ENCODE assay signal across 31 cellular contexts in the genomic region with DNA sequence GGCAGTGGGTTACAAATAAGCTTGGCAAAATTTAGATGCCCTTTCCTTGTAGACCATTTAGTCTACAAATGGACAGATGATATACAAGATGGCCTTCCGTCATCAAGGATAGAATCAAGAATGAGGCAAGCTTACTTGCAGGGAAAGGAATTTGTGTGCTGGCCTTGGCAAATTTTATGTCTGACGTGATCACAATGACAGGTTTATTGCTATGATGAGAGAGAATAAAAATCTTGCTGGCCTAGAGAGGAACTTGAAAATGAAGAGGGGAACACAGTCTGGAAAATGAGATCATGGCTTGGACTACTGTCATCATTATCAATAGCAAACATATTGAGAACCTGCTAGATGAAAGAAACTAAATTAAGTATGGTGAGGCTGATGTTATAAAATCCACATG.
"Had no signal": no experiment of that assay in that cellular context is flagged by ENCODE, and none has a peak within 500 bp of the region (broad histone marks: within the 10 kb centered on the region; RNA-seq: fewer than 3 reads in every experiment).

No MANE protein-coding gene starts in this region.

- H3K36me3 ChIP-seq: MG63, Peyer's patch, SJSA1 had no signal

- H3K27ac Mint-ChIP-seq: activated B cell treated with CpG ODN at 0.5 μM for 24 hours; activated CD4-positive, alpha-beta T cell treated with anti-CD3 and anti-CD28 coated beads, Interleukin-2, amount 10 ng/mL, durations not matched to agents 24 days and 14 days; activated CD8-positive, alpha-beta memory T cell treated with anti-CD3 and anti-CD28 coated beads, Interleukin-2, amount 10 ng/mL, durations not matched to agents 7 days and 5 days; activated naive CD4-positive, alpha-beta T cell treated with anti-CD3 and anti-CD28 coated beads, Interleukin-2, amount 50 U/mL, for 24 hours; activated T-cell treated with anti-CD3 and anti-CD28 coated beads, Interleukin-2, amount 50 U/mL, for 24 hours; activated T-helper 1 cell treated with anti-CD3 and anti-CD28 coated beads, Interleukin-12 subunit alpha, Interleukin-12 subunit beta, Interleukin-2, Interleukin-4 antibody, amounts not matched to agents 30 ng/mL and 10 ng/mL and 1 ng/mL, durations not matched to agents 14 hours and 24 hours and 36 hours; T-helper 17 cell had no signal

- H3K4me1 ChIP-seq: Peyer's patch, SJSA1 had no signal

- H3K4me3 ChIP-seq: MG63, Peyer's patch, SJSA1 had no signal

- DNase-seq: activated B cell treated with CpG ODN at 0.5 μM for 24 hours; activated CD4-positive, alpha-beta T cell treated with anti-CD3 and anti-CD28 coated beads for 1 hour; activated CD4-positive, alpha-beta T cell treated with anti-CD3 and anti-CD28 coated beads, Interleukin-2, amount 10 ng/mL, durations not matched to agents 24 days and 14 days; activated CD4-positive, alpha-beta T cell treated with anti-CD3 and anti-CD28 coated beads, Interleukin-2, amount 50 U/mL, for 48 hours; activated CD8-positive, alpha-beta memory T cell treated with anti-CD3 and anti-CD28 coated beads, Interleukin-2, amount 10 ng/mL, durations not matched to agents 7 days and 5 days; activated effector memory CD4-positive, alpha-beta T cell treated with Interleukin-2 at 50 U/mL for 16 hours; activated naive CD4-positive, alpha-beta T cell; activated T-cell treated with anti-CD3 and anti-CD28 coated beads, Interleukin-2, amount 50 U/mL, for 24 hours; aorta; central memory CD4-positive, alpha-beta T cell; MG63; MV-4-11; NCI-H1092 treated with DMSO at 0.1 percent for 48 hours; NCI-H1417 treated with DMSO at 0.1 percent for 48 hours; NCI-H1694; NCI-H2029; NCI-H2107; NCI-H2171 treated with DMSO at 0.1 percent for 48 hours; NCI-H226; NCI-H526; NCI-H774; Peyer's patch; Right ventricle myocardium superior; T-helper 17 cell; T-helper 9 cell had no signal

- FAIRE-seq: bronchial epithelial cell had no signal

- H3K27me3 ChIP-seq: MG63, Peyer's patch, SJSA1 had no signal

- H3K36me3 Mint-ChIP-seq: activated CD8-positive, alpha-beta memory T cell treated with anti-CD3 and anti-CD28 coated beads, Interleukin-2, amount 10 ng/mL, durations not matched to agents 7 days and 5 days; activated naive CD4-positive, alpha-beta T cell treated with anti-CD3 and anti-CD28 coated beads, Interleukin-2, amount 50 U/mL, for 24 hours had no signal

- H3K4me3 Mint-ChIP-seq: activated B cell treated with CpG ODN at 0.5 μM for 24 hours; activated CD4-positive, alpha-beta T cell treated with anti-CD3 and anti-CD28 coated beads, Interleukin-2, amount 10 ng/mL, durations not matched to agents 24 days and 14 days; activated CD8-positive, alpha-beta memory T cell treated with anti-CD3 and anti-CD28 coated beads, Interleukin-2, amount 10 ng/mL, durations not matched to agents 7 days and 5 days; activated naive CD4-positive, alpha-beta T cell treated with anti-CD3 and anti-CD28 coated beads, Interleukin-2, amount 50 U/mL, for 24 hours; activated T-cell treated with anti-CD3 and anti-CD28 coated beads, Interleukin-2, amount 50 U/mL, for 24 hours; activated T-helper 1 cell treated with anti-CD3 and anti-CD28 coated beads, Interleukin-12 subunit alpha, Interleukin-12 subunit beta, Interleukin-2, Interleukin-4 antibody, amounts not matched to agents 30 ng/mL and 10 ng/mL and 1 ng/mL, durations not matched to agents 14 hours and 24 hours and 36 hours; T-helper 17 cell had no signal

- H3K9me3 ChIP-seq: MG63, Peyer's patch, SJSA1 had no signal

- H3K27me3 Mint-ChIP-seq: activated B cell treated with CpG ODN at 0.5 μM for 24 hours; activated CD4-positive, alpha-beta T cell treated with anti-CD3 and anti-CD28 coated beads, Interleukin-2, amount 10 ng/mL, durations not matched to agents 24 days and 14 days; activated CD8-positive, alpha-beta memory T cell treated with anti-CD3 and anti-CD28 coated beads, Interleukin-2, amount 10 ng/mL, durations not matched to agents 7 days and 5 days; activated T-cell treated with anti-CD3 and anti-CD28 coated beads, Interleukin-2, amount 50 U/mL, for 24 hours; T-helper 17 cell had no signal

- H3K27ac ChIP-seq: Peyer's patch, RWPE1, SJSA1 had no signal

- H3K9me3 Mint-ChIP-seq: activated CD4-positive, alpha-beta T cell treated with anti-CD3 and anti-CD28 coated beads, Interleukin-2, amount 10 ng/mL, durations not matched to agents 24 days and 14 days; activated T-cell treated with anti-CD3 and anti-CD28 coated beads, Interleukin-2, amount 50 U/mL, for 24 hours; activated T-helper 1 cell treated with anti-CD3 and anti-CD28 coated beads, Interleukin-12 subunit alpha, Interleukin-12 subunit beta, Interleukin-2, Interleukin-4 antibody, amounts not matched to agents 30 ng/mL and 10 ng/mL and 1 ng/mL, durations not matched to agents 14 hours and 24 hours and 36 hours had no signal

- H3K4me1 Mint-ChIP-seq: activated CD4-positive, alpha-beta T cell treated with anti-CD3 and anti-CD28 coated beads, Interleukin-2, amount 10 ng/mL, durations not matched to agents 24 days and 14 days; activated CD8-positive, alpha-beta memory T cell treated with anti-CD3 and anti-CD28 coated beads, Interleukin-2, amount 10 ng/mL, durations not matched to agents 7 days and 5 days; activated naive CD4-positive, alpha-beta T cell treated with anti-CD3 and anti-CD28 coated beads, Interleukin-2, amount 50 U/mL, for 24 hours had no signal

- ATAC-seq: activated CD8-positive, alpha-beta memory T cell treated with anti-CD3 and anti-CD28 coated beads, Interleukin-2, amount 10 ng/mL, durations not matched to agents 7 days and 5 days; SK-N-SH treated with all-trans-retinoic acid at 6 μM for 48 hours; T-helper 17 cell had no signal
